In the genomic region with DNA sequence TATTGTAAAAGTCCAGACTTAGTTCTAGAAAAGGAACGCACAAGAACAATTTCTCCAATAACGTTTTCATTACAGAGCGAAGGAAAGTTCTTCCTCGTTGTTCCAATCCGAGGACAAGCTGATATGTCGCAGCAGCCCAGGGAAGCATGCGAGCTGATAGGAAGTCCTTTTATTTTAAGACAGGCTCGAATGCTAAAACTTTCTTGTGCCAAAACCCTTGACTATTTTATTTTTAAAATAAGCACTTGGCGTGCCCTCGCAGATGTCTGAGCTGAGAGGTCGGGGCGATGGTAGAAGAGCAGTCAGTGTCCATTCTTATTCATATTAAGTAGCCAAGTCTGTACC, we compare ENCODE assay signal across 10 cellular contexts. TPM values are rescaled to one million over a fixed set of nuclear protein-coding genes. Genes with fewer than 3 reads are reported as not detected.
DNase-seq lines count a peak whose midpoint lies in the region; ATAC-seq, FAIRE-seq and TF ChIP-seq lines count a peak whose summit lies in the region.
"Had no signal": no experiment of that assay in that cellular context is flagged by ENCODE, and none has a peak within 500 bp of the region (broad histone marks: within the 10 kb centered on the region; RNA-seq: fewer than 3 reads in every experiment).

No MANE protein-coding gene starts in this region.

- H3K4me1 ChIP-seq in kidney (ENCODE audit: control insufficient read depth in 1 of 2, insufficient read depth in 1 of 2, low read depth in 1 of 2, low read length in 2 of 2) (peaks cover 0 to 8% of the 10 kb centered on the region in 2 donors), testis (no peaks in the 10 kb centered on the region)

- H3K27ac ChIP-seq in kidney (ENCODE audit: low read depth in 2 of 2, low read length in 2 of 2), result peak overlapping the region in 1 of 2 donors; percentile 34
- peak overlapping the region; percentile 32 to 83 for H3K27ac ChIP-seq in testis

- TF ChIP-seq CTCF in astrocyte of the spinal cord (IDR thresholded peaks at IDR 0.05; ENCODE audit: low read depth, low read length), result no peak
- no peak for TF ChIP-seq CTCF in kidney (IDR thresholded peaks at IDR 0.05; ENCODE audit: borderline replicate concordance, extremely low read depth, insufficient read depth)
- no peak for TF ChIP-seq CTCF in testis (IDR thresholded peaks at IDR 0.05)

- H3K4me3 ChIP-seq in astrocyte of the spinal cord (ENCODE audit: low read depth, low read length) (peak overlapping the region; percentile 85), kidney (ENCODE audit: low read length in 2 of 2) (peak overlapping the region; percentile 88), testis (peak overlapping the region; percentile 84 to 94)

- no peaks in the 10 kb centered on the region for H3K36me3 Mint-ChIP-seq in T-helper 2 cell treated with Interferon-gamma antibody and Interleukin-4, amounts not matched to agents 5 μg/mL and 100 μg/mL, for 36 hours (ENCODE audit: low read depth)
- H3K36me3 Mint-ChIP-seq: CD4-positive, CD25-positive, alpha-beta regulatory T cell had no signal

- ATAC-seq in HG03135 (IDR thresholded peaks at IDR 0.05; ENCODE audit: unreplicated experiment) (no peak), HG03196 (IDR thresholded peaks at IDR 0.05; ENCODE audit: unreplicated experiment) (no peak)

- peaks cover 56% of the 10 kb centered on the region for H3K27me3 Mint-ChIP-seq in T-helper 2 cell treated with Interferon-gamma antibody and Interleukin-4, amounts not matched to agents 5 μg/mL and 100 μg/mL, for 36 hours (ENCODE audit: low read depth)

- H3K27ac Mint-ChIP-seq in T-helper 2 cell treated with Interferon-gamma antibody and Interleukin-4, amounts not matched to agents 5 μg/mL and 100 μg/mL, for 36 hours, result no peak overlapping the region
- H3K27ac Mint-ChIP-seq: CD4-positive, CD25-positive, alpha-beta regulatory T cell had no signal

- H3K27me3 ChIP-seq in testis, result no peaks in the 10 kb centered on the region

- H3K36me3 ChIP-seq in kidney (ENCODE audit: control insufficient read depth in 1 of 2, insufficient read depth in 2 of 2, low read length in 2 of 2) (no peaks in the 10 kb centered on the region), testis (ENCODE audit: low read depth, missing control alignments) (no peaks in the 10 kb centered on the region)

- 0% methylated on average over 12 of the region's 12 CpGs for WGBS in testis, 2 donors

- H3K4me1 Mint-ChIP-seq in T-helper 2 cell treated with Interferon-gamma antibody and Interleukin-4, amounts not matched to agents 5 μg/mL and 100 μg/mL, for 36 hours (ENCODE audit: low read depth), result peaks cover 5% of the 10 kb centered on the region

- no peak for DNase-seq in T-helper 2 cell treated with Interferon-gamma antibody and Interleukin-4, amounts not matched to agents 5 μg/mL and 100 μg/mL, for 36 hours (ENCODE audit: low spot score)
- DNase-seq in T-helper 2 cell (no peak), astrocyte of the spinal cord (ENCODE audit: low read depth, low spot score) (no peak), kidney (no peak), testis (no peak), NCI-H345 treated with DMSO at 0.1 percent for 48 hours (lab: John Stamatoyannopoulos, UW; ENCODE audit: unreplicated experiment) (no peak)
- DNase-seq: activated gamma-delta T cell had no signal

- peak overlapping the region in 1 of 2 donors; percentile 13 for H3K9ac ChIP-seq in kidney (ENCODE audit: low read length in 2 of 2)

- intact Hi-C loops in kidney (cut with DNase I), result no loop called here
- intact Hi-C loops in testis (cut with DNase I; ENCODE audit: low total_unique reads), result no loop called here

- TF ChIP-seq POLR2A in testis (IDR thresholded peaks at IDR 0.05), result no peak

- peak overlapping the region; percentile 74 for H3K4me3 Mint-ChIP-seq in T-helper 2 cell treated with Interferon-gamma antibody and Interleukin-4, amounts not matched to agents 5 μg/mL and 100 μg/mL, for 36 hours

- no peaks in the 10 kb centered on the region for H3K9me3 Mint-ChIP-seq in T-helper 2 cell treated with Interferon-gamma antibody and Interleukin-4, amounts not matched to agents 5 μg/mL and 100 μg/mL, for 36 hours

- H3K9me3 ChIP-seq in kidney (ENCODE audit: control insufficient read depth in 1 of 2, low read length in 2 of 2), result no peaks in the 10 kb centered on the region
- H3K9me3 ChIP-seq in testis, result no peaks in the 10 kb centered on the region

- FAIRE-seq in kidney (lab: Jason Lieb, UNC), result no peak

- in situ Hi-C loops in astrocyte of the spinal cord (cut with HindIII; ENCODE audit: low sequenced_read_pairs), result no loop called here

RNA-seq across cellular contexts. Expression of a gene that starts 0.4 kb away (rescaled TPM):
- total RNA-seq in kidney (52.6 TPM), testis (1 to 10 TPM; 5.5 to 9.0 TPM)
- polyA plus RNA-seq in kidney (ENCODE audit: insufficient read depth, low read depth, low replicate concordance) (14.1 TPM), testis (ENCODE audit: insufficient read depth, low read depth, low replicate concordance) (5.8 TPM)
- polyA plus RNA-seq: CD4-positive, CD25-positive, alpha-beta regulatory T cell had no signal
